Comparison of ENCODE assay signal across 22 cellular contexts in genomic region chr5:65775476-65775875, GRCh38. TPM values are rescaled to one million over a fixed set of nuclear protein-coding genes. Genes with fewer than 3 reads are reported as not detected.
DNase-seq lines count a peak whose midpoint lies in the region; TF ChIP-seq lines count a peak whose summit lies in the region.
"Had no signal": no experiment of that assay in that cellular context is flagged by ENCODE, and none has a peak within 500 bp of the region (broad histone marks: within the 10 kb centered on the region; RNA-seq: fewer than 3 reads in every experiment).

No MANE protein-coding gene starts in this region.

- no peak overlapping the region for H4K91ac ChIP-seq in mesenchymal stem cell (ENCODE audit: low read length)

- H3K36me3 ChIP-seq in HUES48 (ENCODE audit: control insufficient read depth, insufficient read depth, low read length) (peaks cover 61% of the 10 kb centered on the region), MM.1S (replicated peaks; ENCODE audit: insufficient read depth, low read length) (no peaks in the 10 kb centered on the region), mesenchymal stem cell (ENCODE audit: control insufficient read depth in 1 of 2, insufficient read depth in 2 of 2, low read depth in 1 of 2, low read length in 2 of 2) (peaks cover 0 to 10% of the 10 kb centered on the region in 2 experiments)

- H3K27ac ChIP-seq in HUES48 (ENCODE audit: low read depth, low read length) (peak overlapping the region; percentile 9), MM.1S (ENCODE audit: low read length) (peak overlapping the region; percentile 15; the same call in 1 of the 2 replicates), mesenchymal stem cell (ENCODE audit: low read length, poor library complexity, severe bottlenecking) (no peak overlapping the region), substantia nigra (ENCODE audit: low read depth, low read length, poor library complexity, severe bottlenecking) (peak overlapping the region; percentile 45)
- H3K27ac ChIP-seq: BLaER1 treated with 17β-estradiol and CSF1 and Interleukin-3, amounts not matched to agents 10 nM and 100 nM; PC-9 had no signal

- H3K4me3 ChIP-seq in HUES48 (ENCODE audit: low read depth, low read length) (no peak overlapping the region), MM.1S (ENCODE audit: low read length) (no peak overlapping the region), mesenchymal stem cell (ENCODE audit: insufficient read depth in 1 of 2, low read depth in 1 of 2, low read length in 2 of 2) (no peak overlapping the region)
- H3K4me3 ChIP-seq: BLaER1 treated with 17β-estradiol and CSF1 and Interleukin-3, amounts not matched to agents 10 nM and 100 nM; GM12878; K562; PC-9 had no signal

- H3K9me3 ChIP-seq in HUES48 (ENCODE audit: control insufficient read depth, insufficient read depth, low read length) = no peaks in the 10 kb centered on the region
- H3K9me3 ChIP-seq in MM.1S (replicated peaks; ENCODE audit: insufficient read depth, low read length) = no peaks in the 10 kb centered on the region
- H3K9me3 ChIP-seq in mesenchymal stem cell (ENCODE audit: control insufficient read depth, low read length) = no peaks in the 10 kb centered on the region
- H3K9me3 ChIP-seq: BLaER1 treated with 17β-estradiol and CSF1 and Interleukin-3, amounts not matched to agents 10 nM and 100 nM; Caco-2 had no signal

- H4K20me1 ChIP-seq in MM.1S (ENCODE audit: insufficient read depth, low read length) = no peaks in the 10 kb centered on the region

- no peak for TF ChIP-seq CTCF in MM.1S (IDR thresholded peaks at IDR 0.05; ENCODE audit: low read length)

- H2BK15ac ChIP-seq in mesenchymal stem cell (ENCODE audit: low read depth, poor library complexity, severe bottlenecking) = no peak overlapping the region

- H2BK120ac ChIP-seq in mesenchymal stem cell (ENCODE audit: low read depth, low read length) = no peak overlapping the region

- H3K14ac ChIP-seq in mesenchymal stem cell (ENCODE audit: low read length in 2 of 2) = no peak overlapping the region

- H3K9ac ChIP-seq in HUES48 (ENCODE audit: low read depth, low read length) = no peak overlapping the region
- H3K9ac ChIP-seq in MM.1S (ENCODE audit: low read length) = no peak overlapping the region
- no peak overlapping the region for H3K9ac ChIP-seq in mesenchymal stem cell (ENCODE audit: low read length)
- H3K9ac ChIP-seq: BLaER1 treated with 17β-estradiol and CSF1 and Interleukin-3, amounts not matched to agents 10 nM and 100 nM had no signal

- peak overlapping the region; percentile 82 for H2AK5ac ChIP-seq in mesenchymal stem cell (ENCODE audit: low read length, severe bottlenecking)

- no peak for DNase-seq in MM.1S
- DNase-seq in mesenchymal stem cell = no peak
- no peak for DNase-seq in substantia nigra (lab: John Stamatoyannopoulos, UW)
- DNase-seq in effector CD4-positive, alpha-beta T cell = no peak
- DNase-seq in kidney tubule cell (ENCODE audit: low spot score) = no peak
- no peak for DNase-seq in D341Med (ENCODE audit: low spot score)
- DNase-seq: Caco-2; CD4-positive, alpha-beta memory T cell; DND-41; NCI-H1092 treated with DMSO at 0.1 percent for 48 hours; NCI-H146; NCI-H2029; NCI-H2227 treated with DMSO at 0.1 percent for 48 hours; NCI-H510A treated with DMSO at 0.1 percent for 48 hours; NCI-H748 treated with DMSO at 0.1 percent for 48 hours; PC-9; RPMI8226; SHP77 treated with DMSO at 0.1 percent for 48 hours had no signal

- no peaks in the 10 kb centered on the region for H3K27me3 ChIP-seq in HUES48 (ENCODE audit: control insufficient read depth, insufficient read depth, low read length)
- no peaks in the 10 kb centered on the region for H3K27me3 ChIP-seq in MM.1S (replicated peaks; ENCODE audit: insufficient read depth, low read length)
- no peaks in the 10 kb centered on the region for H3K27me3 ChIP-seq in mesenchymal stem cell (ENCODE audit: control insufficient read depth in 1 of 2, insufficient read depth in 1 of 2, low read length in 2 of 2)
- H3K27me3 ChIP-seq: BLaER1 treated with 17β-estradiol and CSF1 and Interleukin-3, amounts not matched to agents 10 nM and 100 nM had no signal

- peaks cover 15% of the 10 kb centered on the region for H3K79me1 ChIP-seq in mesenchymal stem cell (replicated peaks; ENCODE audit: low read length, poor library complexity, severe bottlenecking)

- no peak overlapping the region for H3K18ac ChIP-seq in mesenchymal stem cell (ENCODE audit: low read depth in 1 of 2, low read length in 2 of 2)

- H3K4ac ChIP-seq in mesenchymal stem cell (ENCODE audit: low read depth in 1 of 2, low read length in 2 of 2) = no peak overlapping the region

- H2BK12ac ChIP-seq in mesenchymal stem cell (ENCODE audit: low read length in 2 of 2) = no peak overlapping the region

- no peaks in the 10 kb centered on the region for H3K79me2 ChIP-seq in MM.1S (ENCODE audit: low read length)

- H3K9me2 ChIP-seq in MM.1S (replicated peaks; ENCODE audit: insufficient read depth, low read length) = no peaks in the 10 kb centered on the region

- H3K4me2 ChIP-seq in MM.1S (ENCODE audit: low read depth, low read length) (peak overlapping the region; percentile 38; the same call in 1 of the 2 replicates), mesenchymal stem cell (ENCODE audit: low read length, poor library complexity, severe bottlenecking) (no peak overlapping the region)
- H3K4me2 ChIP-seq: BLaER1 treated with 17β-estradiol and CSF1 and Interleukin-3, amounts not matched to agents 10 nM and 100 nM; PC-9 had no signal

- no peak overlapping the region for H3K23ac ChIP-seq in mesenchymal stem cell (ENCODE audit: low read length in 2 of 2)

- H3K4me1 ChIP-seq in HUES48 (ENCODE audit: control insufficient read depth, insufficient read depth, low read length) (no peaks in the 10 kb centered on the region), MM.1S (ENCODE audit: low read length) (peaks cover 39% of the 10 kb centered on the region), mesenchymal stem cell (ENCODE audit: control insufficient read depth, insufficient read depth, low read depth, low read length) (peaks cover 6% of the 10 kb centered on the region)
- H3K4me1 ChIP-seq: Caco-2 had no signal

- H2AFZ ChIP-seq in MM.1S (ENCODE audit: low read length) = no peak overlapping the region
- no peak overlapping the region for H2AFZ ChIP-seq in mesenchymal stem cell (ENCODE audit: low read depth, low read length)
- H2AFZ ChIP-seq: PC-9 had no signal

- H2BK5ac ChIP-seq in mesenchymal stem cell (ENCODE audit: low read depth, low read length, poor library complexity, severe bottlenecking) = no peak overlapping the region

- H4K8ac ChIP-seq in mesenchymal stem cell (ENCODE audit: low read length) = no peak overlapping the region

- WGBS in mesenchymal stem cell = 97% methylated on average over 2 of the region's 2 CpGs

- H3F3A ChIP-seq in MM.1S (ENCODE audit: insufficient read depth, low read length) = peaks cover 14% of the 10 kb centered on the region; the same call in 1 of the 2 replicates

RNA-seq across cellular contexts. Expression of gene NLN, which starts 53.5 kb away (rescaled TPM):
- 19.6 TPM for polyA plus RNA-seq in mesenchymal stem cell (2013, experiment 1 of 2)
- 21.0 TPM for polyA plus RNA-seq in mesenchymal stem cell (2013, experiment 2 of 2)

RNA-seq across cellular contexts. Expression of gene SGTB, which starts 53.6 kb away (rescaled TPM):
- polyA plus RNA-seq in mesenchymal stem cell (2013, experiment 1 of 2) = 8.2 TPM
- 8.2 TPM for polyA plus RNA-seq in mesenchymal stem cell (2013, experiment 2 of 2)
